8 cellular contexts compared by ENCODE assay signal in genomic region chr5:135145985-135146384, GRCh38.
"Had no signal": no experiment of that assay in that cellular context is flagged by ENCODE, and none has a peak within 500 bp of the region (broad histone marks: within the 10 kb centered on the region; RNA-seq: fewer than 3 reads in every experiment).

No MANE protein-coding gene starts in this region.

- H3K4me2 ChIP-seq: GM23338 had no signal

- FAIRE-seq: H1, H54 had no signal

- DNase-seq: H9, HCEC 1CT, Kasumi-1, KG1 had no signal

- ATAC-seq: GM23338 had no signal

- H3K4me3 ChIP-seq: GM23338 had no signal

- H3K27ac ChIP-seq: HL-60 had no signal

- H2AFZ ChIP-seq: GM23338 had no signal
